In the genomic region with DNA sequence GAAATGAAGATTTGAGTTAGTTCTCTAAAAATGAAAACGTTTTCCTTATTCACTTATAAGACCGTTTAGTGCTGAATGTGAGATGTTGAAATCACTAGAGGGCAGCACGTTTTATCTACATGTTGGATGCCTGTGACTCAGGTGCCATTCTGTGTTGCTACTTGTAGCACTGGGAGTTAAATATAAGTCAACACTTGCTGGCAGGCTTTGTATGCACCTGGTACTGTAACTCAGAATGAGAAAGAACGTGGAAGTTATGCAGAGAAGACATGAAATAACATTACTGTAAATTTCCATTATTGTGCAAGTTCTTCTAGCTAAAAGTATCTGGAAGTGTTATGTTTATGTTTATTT, we compare ENCODE assay signal across 9 cellular contexts. TPM values are rescaled to one million over a fixed set of nuclear protein-coding genes. Genes with fewer than 3 reads are reported as not detected.
A peak's percentile ranks its signal among the peaks of the same experiment; 100 is the strongest.
DNase-seq lines count a peak whose midpoint lies in the region; ATAC-seq and TF ChIP-seq lines count a peak whose summit lies in the region.
"Had no signal": no experiment of that assay in that cellular context is flagged by ENCODE, and none has a peak within 500 bp of the region (broad histone marks: within the 10 kb centered on the region; RNA-seq: fewer than 3 reads in every experiment).

No MANE protein-coding gene starts in this region.

- H3K9ac ChIP-seq in mesendoderm (ENCODE audit: low read length), result no peak overlapping the region
- H3K9ac ChIP-seq: BLaER1 treated with 17β-estradiol and CSF1 and Interleukin-3, amounts not matched to agents 10 nM and 100 nM had no signal

- no peaks in the 10 kb centered on the region for H3K27me3 ChIP-seq in mesendoderm (ENCODE audit: insufficient read depth, low read length, poor library complexity)
- H3K27me3 ChIP-seq: BLaER1 treated with 17β-estradiol and CSF1 and Interleukin-3, amounts not matched to agents 10 nM and 100 nM had no signal

- H4K8ac ChIP-seq in mesendoderm (ENCODE audit: low read depth, low read length), result no peak overlapping the region

- peak overlapping the region; percentile 57 for H3K27ac Mint-ChIP-seq in chondrocyte (ENCODE audit: unreplicated experiment)

- no CpG with 5 or more reads among the region's 4 CpGs for WGBS in mesendoderm (ENCODE audit: extremely low coverage, insufficient coverage, low lambda C conversion rate)

- no peaks in the 10 kb centered on the region for H3K27me3 Mint-ChIP-seq in chondrocyte (ENCODE audit: low read depth)

- peaks cover 4% of the 10 kb centered on the region for H3K9me3 Mint-ChIP-seq in chondrocyte (ENCODE audit: low read depth)

- no peaks in the 10 kb centered on the region for H3K4me1 ChIP-seq in mesendoderm (ENCODE audit: control insufficient read depth, low read depth, low read length)

- no peak overlapping the region for H2AK5ac ChIP-seq in mesendoderm (ENCODE audit: low read length)

- no peak overlapping the region for H2BK120ac ChIP-seq in mesendoderm (ENCODE audit: low read depth, low read length)

- no peak overlapping the region for H3K27ac ChIP-seq in mesendoderm (ENCODE audit: low read depth, low read length)
- H3K27ac ChIP-seq: BLaER1 treated with 17β-estradiol and CSF1 and Interleukin-3, amounts not matched to agents 10 nM and 100 nM had no signal

- H3K36me3 ChIP-seq in mesendoderm (ENCODE audit: control insufficient read depth, insufficient read depth, low read length), result no peaks in the 10 kb centered on the region

- DNase-seq in NCI-H2029 treated with DMSO at 0.1 percent for 48 hours (lab: John Stamatoyannopoulos, UW) (peak; percentile 2), NCI-H2029 (lab: John Stamatoyannopoulos, UW) (no peak), NCI-H774 (lab: John Stamatoyannopoulos, UW) (peak; percentile 48), chondrocyte (ENCODE audit: low spot score) (no peak), mesendoderm (peak; percentile 72), midbrain (lab: John Stamatoyannopoulos, UW) (no peak)
- no peak for DNase-seq in activated CD8-positive, alpha-beta memory T cell treated with anti-CD3 and anti-CD28 coated beads for 24 hours

- no peak overlapping the region for H2BK15ac ChIP-seq in mesendoderm (replicated peaks; ENCODE audit: low read depth)

- H3K18ac ChIP-seq in mesendoderm (ENCODE audit: low read length), result no peak overlapping the region

- no peak overlapping the region for H4K5ac ChIP-seq in mesendoderm (ENCODE audit: low read length)

- no peaks in the 10 kb centered on the region for H3K79me2 ChIP-seq in mesendoderm (ENCODE audit: control insufficient read depth, insufficient read depth, low read length)

- no peak overlapping the region for H3K23ac ChIP-seq in mesendoderm (ENCODE audit: low read length)

- H3K4ac ChIP-seq in mesendoderm (ENCODE audit: low read depth, low read length), result no peak overlapping the region

- TF ChIP-seq CTCF in chondrocyte (IDR thresholded peaks at IDR 0.05), result peak; percentile 78

- no peak overlapping the region for H3K4me3 ChIP-seq in mesendoderm (ENCODE audit: low read length)
- H3K4me3 ChIP-seq: BLaER1 treated with 17β-estradiol and CSF1 and Interleukin-3, amounts not matched to agents 10 nM and 100 nM had no signal

- no peak overlapping the region for H3K56ac ChIP-seq in mesendoderm (ENCODE audit: low read length)

- no peak overlapping the region for H2BK5ac ChIP-seq in mesendoderm (ENCODE audit: low read length)

- no peak overlapping the region for H3K4me2 ChIP-seq in mesendoderm (ENCODE audit: low read length)
- H3K4me2 ChIP-seq: BLaER1 treated with 17β-estradiol and CSF1 and Interleukin-3, amounts not matched to agents 10 nM and 100 nM had no signal

- no peak overlapping the region for H3K4me3 Mint-ChIP-seq in chondrocyte (ENCODE audit: unreplicated experiment)

- peaks cover 28% of the 10 kb centered on the region for H3K4me1 Mint-ChIP-seq in chondrocyte (ENCODE audit: low read depth)

- peak; percentile 55 for ATAC-seq in HG02588 (IDR thresholded peaks at IDR 0.05; ENCODE audit: unreplicated experiment)

- H3K79me1 ChIP-seq in mesendoderm (ENCODE audit: low read length), result no peaks in the 10 kb centered on the region

- H3K36me3 Mint-ChIP-seq in chondrocyte (ENCODE audit: low read depth), result peaks cover 7% of the 10 kb centered on the region

RNA-seq across cellular contexts. Expression of gene MIGA1, which starts 45.9 kb away (rescaled TPM):
- total RNA-seq in chondrocyte, result 18.6 to 25.6 TPM (median 19.1 TPM) in 3 replicates
- polyA plus RNA-seq in mesendoderm (2013, experiment 1 of 2), result 3.0 TPM
- 3.1 TPM for polyA plus RNA-seq in mesendoderm (2013, experiment 2 of 2)

Comparison
In these comparisons a context has a peak if more than half of its experiments do, and no peak if none do; other contexts are left out.
1. DNase-seq: peak in NCI-H2029 treated with DMSO at 0.1 percent for 48 hours (single experiment), NCI-H774 (single experiment) and mesendoderm (single experiment); none in NCI-H2029 (single experiment), chondrocyte (single experiment), midbrain (single experiment) and activated CD8-positive, alpha-beta memory T cell treated with anti-CD3 and anti-CD28 coated beads for 24 hours (single experiment).